In genomic region chr2:62785810-62786593, GRCh38 we compare ENCODE assay signal across 10 cellular contexts.
A peak's percentile ranks its signal among the peaks of the same experiment; 100 is the strongest.
DNase-seq lines count a peak whose midpoint lies in the region; TF ChIP-seq lines count a peak whose summit lies in the region.
"Had no signal": no experiment of that assay in that cellular context is flagged by ENCODE, and none has a peak within 500 bp of the region (broad histone marks: within the 10 kb centered on the region; RNA-seq: fewer than 3 reads in every experiment).

No MANE protein-coding gene starts in this region.

- peak; percentile 57 for DNase-seq in HCEC 1CT
- peak; percentile 18 for DNase-seq in SKM-1 (lab: John Stamatoyannopoulos, UW; ENCODE audit: unreplicated experiment)
- DNase-seq in fibroblast of peridontal ligament (ENCODE audit: extremely low read depth): peak; percentile 77
- DNase-seq in stimulated activated CD4-positive, alpha-beta T cell treated with anti-CD3 and anti-CD28 coated beads, Interleukin-4, amount 100 ng/mL, for 4 hours: no peak
- no peak for DNase-seq in germinal center (ENCODE audit: low spot score)
- no peak for DNase-seq in stimulated activated CD4-positive, alpha-beta T cell treated with anti-CD3 and anti-CD28 coated beads, Interleukin-15, amount 100 ng/mL, for 24 hours
- no peak for DNase-seq in activated gamma-delta T cell (lab: John Stamatoyannopoulos, UW)
- DNase-seq: activated naive CD4-positive, alpha-beta T cell treated with anti-CD3 and anti-CD28 coated beads, Interleukin-2, amount 10 ng/mL, durations not matched to agents 7 days and 5 days had no signal

- TF ChIP-seq CTCF in 22Rv1 (IDR thresholded peaks at IDR 0.05): no peak

- peak overlapping the region; percentile 89 for H3K27ac ChIP-seq in 22Rv1
- H3K27ac ChIP-seq: parathyroid adenoma had no signal

Comparison
In these comparisons a context has a peak if more than half of its experiments do, and no peak if none do; other contexts are left out.
1. DNase-seq: peak in HCEC 1CT (single experiment), SKM-1 (single experiment) and fibroblast of peridontal ligament (single experiment); none in stimulated activated CD4-positive, alpha-beta T cell treated with anti-CD3 and anti-CD28 coated beads, Interleukin-4, amount 100 ng/mL, for 4 hours (0 of 2), germinal center (single experiment), stimulated activated CD4-positive, alpha-beta T cell treated with anti-CD3 and anti-CD28 coated beads, Interleukin-15, amount 100 ng/mL, for 24 hours (single experiment) and activated gamma-delta T cell (single experiment).